ENCODE assay signal across 8 cellular contexts in genomic region chr6:15023018-15023417, GRCh38.
DNase-seq lines count a peak whose midpoint lies in the region; ATAC-seq and TF ChIP-seq lines count a peak whose summit lies in the region.
"Not testable (repeated sequence)": the region's sequence is repeated elsewhere in the genome, so short reads cannot be mapped to it uniquely, and the experiment has no call there.

No MANE protein-coding gene starts in this region.

- not testable (repeated sequence) for TF ChIP-seq CTCF in GM12865 (IDR thresholded peaks at IDR 0.05; ENCODE audit: insufficient read depth, low read depth, low read length, missing control alignments); GM23338 (conservative IDR thresholded peaks at IDR 0.05; ENCODE audit: low read depth in 2 of 2)

- H3K9me3 Mint-ChIP-seq in GM23338, result peaks cover 10% of the 10 kb centered on the region
- not testable (repeated sequence) for H3K9me3 Mint-ChIP-seq in T-helper 2 cell treated with Interferon-gamma antibody and Interleukin-4, amounts not matched to agents 5 μg/mL and 100 μg/mL, for 36 hours; activated CD8-positive, alpha-beta T cell treated with anti-CD3 and anti-CD28 coated beads, Interleukin-2, amount 10 ng/mL, durations not matched to agents 7 days and 5 days (ENCODE audit: insufficient read depth); activated naive CD4-positive, alpha-beta T cell treated with anti-CD3 and anti-CD28 coated beads, Interleukin-2, amount 10 ng/mL, durations not matched to agents 7 days and 5 days; immature natural killer cell

- not testable (repeated sequence) for H3K27me3 ChIP-seq in GM23338 (ENCODE audit: insufficient read depth); HUES48 (ENCODE audit: control insufficient read depth, insufficient read depth, low read length)

- H3K4me2 ChIP-seq in GM23338, result 0 out of 2 replicates have a peak overlapping the region, but pooled peaks have one; percentile 48

- not testable (repeated sequence) for DNase-seq in GM12865 (ENCODE audit: low read depth); GM23338 (ENCODE audit: low spot score); T-helper 2 cell treated with Interferon-gamma antibody and Interleukin-4, amounts not matched to agents 5 μg/mL and 100 μg/mL, for 36 hours (ENCODE audit: low spot score); activated CD8-positive, alpha-beta T cell treated with anti-CD3 and anti-CD28 coated beads, Interleukin-2, amount 10 ng/mL, durations not matched to agents 7 days and 5 days; activated naive CD4-positive, alpha-beta T cell treated with anti-CD3 and anti-CD28 coated beads, Interleukin-2, amount 10 ng/mL, durations not matched to agents 7 days and 5 days; immature natural killer cell; stimulated activated naive CD8-positive, alpha-beta T cell treated with anti-CD3 and anti-CD28 coated beads, Interleukin-15, Interleukin-2, amounts not matched to agents 100 U/mL and 50 U/mL, for 24 hours

- H3K79me2 ChIP-seq in GM23338 (replicated peaks; ENCODE audit: insufficient read depth), result peaks cover 35% of the 10 kb centered on the region

- H3K27ac Mint-ChIP-seq in GM23338 (peak overlapping the region; percentile 93), immature natural killer cell (peak overlapping the region; percentile 76 to 90 (median 83))
- H3K27ac Mint-ChIP-seq in T-helper 2 cell treated with Interferon-gamma antibody and Interleukin-4, amounts not matched to agents 5 μg/mL and 100 μg/mL, for 36 hours, result peak overlapping the region; percentile 49
- H3K27ac Mint-ChIP-seq in activated CD8-positive, alpha-beta T cell treated with anti-CD3 and anti-CD28 coated beads, Interleukin-2, amount 10 ng/mL, durations not matched to agents 7 days and 5 days, result peak overlapping the region; percentile 79
- H3K27ac Mint-ChIP-seq in activated naive CD4-positive, alpha-beta T cell treated with anti-CD3 and anti-CD28 coated beads, Interleukin-2, amount 10 ng/mL, durations not matched to agents 7 days and 5 days, result peak overlapping the region; percentile 37

- H3K27me3 Mint-ChIP-seq in GM23338 (ENCODE audit: insufficient read depth, low read depth, poor library complexity) (peaks cover 22% of the 10 kb centered on the region), immature natural killer cell (ENCODE audit: low read depth in 3 of 3) (peaks cover 0 to 18% (median 2%) of the 10 kb centered on the region in 3 donors)
- H3K27me3 Mint-ChIP-seq in T-helper 2 cell treated with Interferon-gamma antibody and Interleukin-4, amounts not matched to agents 5 μg/mL and 100 μg/mL, for 36 hours (ENCODE audit: low read depth); activated CD8-positive, alpha-beta T cell treated with anti-CD3 and anti-CD28 coated beads, Interleukin-2, amount 10 ng/mL, durations not matched to agents 7 days and 5 days (ENCODE audit: low read depth); activated naive CD4-positive, alpha-beta T cell treated with anti-CD3 and anti-CD28 coated beads, Interleukin-2, amount 10 ng/mL, durations not matched to agents 7 days and 5 days: not testable (repeated sequence)

- H3K4me1 Mint-ChIP-seq in GM23338 (peaks cover 35% of the 10 kb centered on the region), immature natural killer cell (peaks cover 24 to 29% of the 10 kb centered on the region in 2 donors)
- H3K4me1 Mint-ChIP-seq in T-helper 2 cell treated with Interferon-gamma antibody and Interleukin-4, amounts not matched to agents 5 μg/mL and 100 μg/mL, for 36 hours (ENCODE audit: low read depth), result peaks cover 16% of the 10 kb centered on the region
- peaks cover 16% of the 10 kb centered on the region for H3K4me1 Mint-ChIP-seq in activated CD8-positive, alpha-beta T cell treated with anti-CD3 and anti-CD28 coated beads, Interleukin-2, amount 10 ng/mL, durations not matched to agents 7 days and 5 days (ENCODE audit: low read depth)
- peaks cover 13% of the 10 kb centered on the region for H3K4me1 Mint-ChIP-seq in activated naive CD4-positive, alpha-beta T cell treated with anti-CD3 and anti-CD28 coated beads, Interleukin-2, amount 10 ng/mL, durations not matched to agents 7 days and 5 days

- CTCF ChIA-PET in activated CD8-positive, alpha-beta T cell treated with anti-CD3 and anti-CD28 coated beads, Interleukin-2, amount 10 ng/mL, durations not matched to agents 7 days and 5 days (lab: Charles Lee); activated naive CD4-positive, alpha-beta T cell treated with anti-CD3 and anti-CD28 coated beads, Interleukin-2, amount 10 ng/mL, durations not matched to agents 7 days and 5 days (lab: Charles Lee): not testable (repeated sequence)

- not testable (repeated sequence) for H3K4me3 Mint-ChIP-seq in GM23338; T-helper 2 cell treated with Interferon-gamma antibody and Interleukin-4, amounts not matched to agents 5 μg/mL and 100 μg/mL, for 36 hours; activated CD8-positive, alpha-beta T cell treated with anti-CD3 and anti-CD28 coated beads, Interleukin-2, amount 10 ng/mL, durations not matched to agents 7 days and 5 days; activated naive CD4-positive, alpha-beta T cell treated with anti-CD3 and anti-CD28 coated beads, Interleukin-2, amount 10 ng/mL, durations not matched to agents 7 days and 5 days
- peak overlapping the region; percentile 62 to 84 (median 75) for H3K4me3 Mint-ChIP-seq in immature natural killer cell

- ATAC-seq in GM23338, result not testable (repeated sequence)
- peak; percentile 6 for ATAC-seq in activated CD8-positive, alpha-beta T cell treated with anti-CD3 and anti-CD28 coated beads, Interleukin-2, amount 10 ng/mL, durations not matched to agents 7 days and 5 days
- ATAC-seq in stimulated activated naive CD8-positive, alpha-beta T cell treated with anti-CD3 and anti-CD28 coated beads, Interleukin-15, Interleukin-2, amounts not matched to agents 100 U/mL and 50 U/mL, for 24 hours, result peak; percentile 6

- not testable (repeated sequence) for H3K9ac ChIP-seq in HUES48 (ENCODE audit: low read depth, low read length)

- H3K4me1 ChIP-seq in GM23338 (ENCODE audit: insufficient read depth), result peaks cover 37% of the 10 kb centered on the region
- H3K4me1 ChIP-seq in HUES48 (ENCODE audit: control insufficient read depth, insufficient read depth, low read length), result peaks cover 27% of the 10 kb centered on the region

- H3K27ac ChIP-seq in GM23338 (ENCODE audit: low read depth) (peak overlapping the region; percentile 86), HUES48 (ENCODE audit: low read depth, low read length) (peak overlapping the region; percentile 26)

- peaks cover 27% of the 10 kb centered on the region for H3K36me3 Mint-ChIP-seq in GM23338 (ENCODE audit: low read depth)
- H3K36me3 Mint-ChIP-seq in T-helper 2 cell treated with Interferon-gamma antibody and Interleukin-4, amounts not matched to agents 5 μg/mL and 100 μg/mL, for 36 hours (ENCODE audit: low read depth); activated CD8-positive, alpha-beta T cell treated with anti-CD3 and anti-CD28 coated beads, Interleukin-2, amount 10 ng/mL, durations not matched to agents 7 days and 5 days (ENCODE audit: low read depth); activated naive CD4-positive, alpha-beta T cell treated with anti-CD3 and anti-CD28 coated beads, Interleukin-2, amount 10 ng/mL, durations not matched to agents 7 days and 5 days; immature natural killer cell: not testable (repeated sequence)

- POLR2A ChIA-PET in activated CD8-positive, alpha-beta T cell treated with anti-CD3 and anti-CD28 coated beads, Interleukin-2, amount 10 ng/mL, durations not matched to agents 7 days and 5 days (lab: Charles Lee), result not testable (repeated sequence)

- H3K4me3 ChIP-seq in GM12865 (ENCODE audit: low read depth, low read length), result peak overlapping the region; percentile 19
- not testable (repeated sequence) for H3K4me3 ChIP-seq in GM23338; HUES48 (ENCODE audit: low read depth, low read length)

- H2AFZ ChIP-seq in GM23338, result 0 out of 2 replicates have a peak overlapping the region, but pooled peaks have one; percentile 2

- H3K9me2 ChIP-seq in GM23338 (ENCODE audit: insufficient read depth), result not testable (repeated sequence)

- not testable (repeated sequence) for H3K9me3 ChIP-seq in HUES48 (ENCODE audit: control insufficient read depth, insufficient read depth, low read length)

- H3F3A ChIP-seq in GM23338 (replicated peaks; ENCODE audit: low read depth), result not testable (repeated sequence)

- not testable (repeated sequence) for H4K20me1 ChIP-seq in GM23338 (replicated peaks; ENCODE audit: insufficient read depth)

- H3K36me3 ChIP-seq in GM23338 (ENCODE audit: insufficient read depth); HUES48 (ENCODE audit: control insufficient read depth, insufficient read depth, low read length): not testable (repeated sequence)

Comparison
In these comparisons a context has a peak if more than half of its experiments do, and no peak if none do; other contexts are left out.
1. H3K27ac Mint-ChIP-seq: peak in every context shown above with its lines; median percentile 93 in GM23338; 83 in immature natural killer cell; 79 in activated CD8-positive, alpha-beta T cell treated with anti-CD3 and anti-CD28 coated beads, Interleukin-2, amount 10 ng/mL, durations not matched to agents 7 days and 5 days; 49 in T-helper 2 cell treated with Interferon-gamma antibody and Interleukin-4, amounts not matched to agents 5 μg/mL and 100 μg/mL, for 36 hours; 37 in activated naive CD4-positive, alpha-beta T cell treated with anti-CD3 and anti-CD28 coated beads, Interleukin-2, amount 10 ng/mL, durations not matched to agents 7 days and 5 days.